In the genomic region with DNA sequence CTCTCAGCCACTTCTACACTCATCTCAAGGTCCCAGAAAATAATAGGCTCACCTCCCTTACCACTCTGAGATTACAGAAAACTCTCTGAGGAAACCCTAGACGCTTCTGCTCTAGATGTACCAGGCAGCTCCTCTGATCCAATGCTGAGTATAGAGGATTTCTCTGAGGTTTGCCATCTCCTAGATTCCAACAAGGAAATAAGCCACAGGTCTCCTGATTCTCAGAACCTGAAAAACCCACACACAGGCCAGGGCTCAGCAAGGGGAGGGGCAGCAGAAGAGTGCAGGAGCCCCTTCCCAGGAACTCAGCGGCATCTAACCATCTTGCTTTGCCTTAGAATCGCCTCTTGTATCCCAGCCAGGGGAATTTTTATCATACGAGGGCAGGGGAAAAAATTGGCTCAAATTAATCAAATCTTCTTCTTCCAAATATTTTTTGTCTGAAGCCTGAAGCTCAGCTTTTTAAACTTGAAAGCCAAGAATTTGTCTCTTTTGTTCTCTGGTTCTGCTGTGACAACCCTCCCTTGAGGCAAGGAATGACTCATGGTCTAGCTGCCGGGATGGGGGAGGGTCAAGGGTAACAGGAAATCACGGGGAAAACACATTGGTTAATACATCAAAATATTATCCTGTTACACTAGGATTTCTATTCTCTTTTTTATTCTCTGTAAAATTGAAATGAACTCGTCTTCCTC, we compare ENCODE assay signal across 1 cellular context.
TF ChIP-seq lines count a peak whose summit lies in the region.

No MANE protein-coding gene starts in this region.

TF ChIP-seq in GM12878, 131 proteins besides CTCF, POLR2A, EP300 and RAD21 (continued from another document):
- TF ChIP-seq, protein P1, sequence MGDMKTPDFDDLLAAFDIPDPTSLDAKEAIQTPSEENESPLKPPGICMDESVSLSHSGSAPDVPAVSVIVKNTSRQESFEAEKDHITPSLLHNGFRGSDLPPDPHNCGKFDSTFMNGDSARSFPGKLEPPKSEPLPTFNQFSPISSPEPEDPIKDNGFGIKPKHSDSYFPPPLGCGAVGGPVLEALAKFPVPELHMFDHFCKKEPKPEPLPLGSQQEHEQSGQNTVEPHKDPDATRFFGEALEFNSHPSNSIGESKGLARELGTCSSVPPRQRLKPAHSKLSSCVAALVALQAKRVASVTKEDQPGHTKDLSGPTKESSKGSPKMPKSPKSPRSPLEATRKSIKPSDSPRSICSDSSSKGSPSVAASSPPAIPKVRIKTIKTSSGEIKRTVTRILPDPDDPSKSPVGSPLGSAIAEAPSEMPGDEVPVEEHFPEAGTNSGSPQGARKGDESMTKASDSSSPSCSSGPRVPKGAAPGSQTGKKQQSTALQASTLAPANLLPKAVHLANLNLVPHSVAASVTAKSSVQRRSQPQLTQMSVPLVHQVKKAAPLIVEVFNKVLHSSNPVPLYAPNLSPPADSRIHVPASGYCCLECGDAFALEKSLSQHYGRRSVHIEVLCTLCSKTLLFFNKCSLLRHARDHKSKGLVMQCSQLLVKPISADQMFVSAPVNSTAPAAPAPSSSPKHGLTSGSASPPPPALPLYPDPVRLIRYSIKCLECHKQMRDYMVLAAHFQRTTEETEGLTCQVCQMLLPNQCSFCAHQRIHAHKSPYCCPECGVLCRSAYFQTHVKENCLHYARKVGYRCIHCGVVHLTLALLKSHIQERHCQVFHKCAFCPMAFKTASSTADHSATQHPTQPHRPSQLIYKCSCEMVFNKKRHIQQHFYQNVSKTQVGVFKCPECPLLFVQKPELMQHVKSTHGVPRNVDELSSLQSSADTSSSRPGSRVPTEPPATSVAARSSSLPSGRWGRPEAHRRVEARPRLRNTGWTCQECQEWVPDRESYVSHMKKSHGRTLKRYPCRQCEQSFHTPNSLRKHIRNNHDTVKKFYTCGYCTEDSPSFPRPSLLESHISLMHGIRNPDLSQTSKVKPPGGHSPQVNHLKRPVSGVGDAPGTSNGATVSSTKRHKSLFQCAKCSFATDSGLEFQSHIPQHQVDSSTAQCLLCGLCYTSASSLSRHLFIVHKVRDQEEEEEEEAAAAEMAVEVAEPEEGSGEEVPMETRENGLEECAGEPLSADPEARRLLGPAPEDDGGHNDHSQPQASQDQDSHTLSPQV (IDR thresholded peaks at IDR 0.05), result no peak
- no peak for TF ChIP-seq CEBPB (IDR thresholded peaks at IDR 0.05; ENCODE audit: borderline replicate concordance in 1 of 2, low read depth in 2 of 2, low read length in 2 of 2)
- TF ChIP-seq RELA (IDR thresholded peaks at IDR 0.05; ENCODE audit: borderline replicate concordance, partially characterized antibody), result no peak
- TF ChIP-seq SREBF1 (IDR thresholded peaks at IDR 0.05; ENCODE audit: low read length), result no peak
- no peak for TF ChIP-seq EZH2 (IDR thresholded peaks at IDR 0.05; ENCODE audit: borderline replicate concordance, control insufficient read depth, low read depth, low read length)
- no peak for TF ChIP-seq EED (IDR thresholded peaks at IDR 0.05; ENCODE audit: low read depth)
- TF ChIP-seq IRF4 (IDR thresholded peaks at IDR 0.05; ENCODE audit: low read depth, low read length), result 0 out of 2 replicates have a peak, but pooled peaks have one; percentile 68
- peak; percentile 27; the same call in 1 of the 2 replicates for TF ChIP-seq RUNX3 (IDR thresholded peaks at IDR 0.05; ENCODE audit: low read length)
- TF ChIP-seq JUND (IDR thresholded peaks at IDR 0.05; ENCODE audit: low read depth, low read length), result peak; percentile 56; the same call in 1 of the 2 replicates
- peak; percentile 31 for TF ChIP-seq MEF2B (IDR thresholded peaks at IDR 0.05; ENCODE audit: partially characterized antibody, poor library complexity, severe bottlenecking)
- peak; percentile 44 for TF ChIP-seq DPF2 (IDR thresholded peaks at IDR 0.05)
- TF ChIP-seq E4F1 (IDR thresholded peaks at IDR 0.05; ENCODE audit: borderline replicate concordance, partially characterized antibody), result no peak
- no peak for TF ChIP-seq SIN3A (IDR thresholded peaks at IDR 0.05; ENCODE audit: low read depth, low read length)
TF ChIP-seq in GM12878: peak in this region for 13.
